ENCODE assay signal across 9 cellular contexts in genomic region chr12:98754095-98754494, GRCh38.
DNase-seq lines count a peak whose midpoint lies in the region; ATAC-seq and TF ChIP-seq lines count a peak whose summit lies in the region.
"Had no signal": no experiment of that assay in that cellular context is flagged by ENCODE, and none has a peak within 500 bp of the region (broad histone marks: within the 10 kb centered on the region; RNA-seq: fewer than 3 reads in every experiment).

No MANE protein-coding gene starts in this region.

- H2AFZ ChIP-seq in GM23338 = no peak overlapping the region

- DNase-seq in activated CD4-positive, CD25-positive, alpha-beta regulatory T cell (lab: John Stamatoyannopoulos, UW) = no peak
- DNase-seq in Kasumi-1 (lab: John Stamatoyannopoulos, UW) (peak; percentile 2 to 18), caudate nucleus (lab: John Stamatoyannopoulos, UW) (peak in 31 of 61 donors; percentile 14 to 83 (median 40)), superior temporal gyrus (ENCODE audit: extremely low spot score) (peak; percentile 81), GM23338 (ENCODE audit: low spot score) (no peak), SIG-M5 treated with dmso at 0.1 percent for 504 hours (lab: John Stamatoyannopoulos, UW; ENCODE audit: unreplicated experiment) (no peak)

- no peaks in the 10 kb centered on the region for H4K20me1 ChIP-seq in GM23338 (replicated peaks; ENCODE audit: insufficient read depth)
- H4K20me1 ChIP-seq: BLaER1 had no signal

- H3K4me3 ChIP-seq in GM23338 = no peak overlapping the region
- H3K4me3 ChIP-seq: BLaER1 had no signal

- peak overlapping the region; percentile 78 for H3K27ac ChIP-seq in caudate nucleus (ENCODE audit: low read depth, low read length)
- H3K27ac ChIP-seq in GM23338 (ENCODE audit: low read depth) = no peak overlapping the region
- H3K27ac ChIP-seq: BLaER1 had no signal

- no peaks in the 10 kb centered on the region for H3K4me1 ChIP-seq in GM23338 (ENCODE audit: insufficient read depth)
- H3K4me1 ChIP-seq: BLaER1 had no signal

- peaks cover 5% of the 10 kb centered on the region for H3K27me3 Mint-ChIP-seq in GM23338 (ENCODE audit: insufficient read depth, low read depth, poor library complexity)

- H3K4me1 Mint-ChIP-seq in GM23338 = peaks cover 10% of the 10 kb centered on the region

- H3K9me2 ChIP-seq in GM23338 (ENCODE audit: insufficient read depth) = no peaks in the 10 kb centered on the region

- no peaks in the 10 kb centered on the region for H3K9me3 Mint-ChIP-seq in GM23338

- H3K36me3 ChIP-seq in GM23338 (ENCODE audit: insufficient read depth) = no peaks in the 10 kb centered on the region

- H3K27ac Mint-ChIP-seq in GM23338 = no peak overlapping the region

- no peaks in the 10 kb centered on the region for H3K79me2 ChIP-seq in GM23338 (replicated peaks; ENCODE audit: insufficient read depth)

- peak; percentile 72 to 83 for ATAC-seq in activated CD4-positive, CD25-positive, alpha-beta regulatory T cell treated with anti-CD3 and anti-CD28 coated beads, Interleukin-2, amount 50 U/mL, for 24 hours
- peak; percentile 99 for ATAC-seq in GM21737 (IDR thresholded peaks at IDR 0.05; ENCODE audit: unreplicated experiment)
- ATAC-seq in GM23338 = no peak

- no peak overlapping the region for H3K4me2 ChIP-seq in GM23338
- H3K4me2 ChIP-seq: BLaER1 had no signal

- H3K27me3 ChIP-seq in GM23338 (ENCODE audit: insufficient read depth) = no peaks in the 10 kb centered on the region
- H3K27me3 ChIP-seq: BLaER1 had no signal

- H3F3A ChIP-seq in GM23338 (replicated peaks; ENCODE audit: low read depth) = no peaks in the 10 kb centered on the region

- H3K36me3 Mint-ChIP-seq in GM23338 (ENCODE audit: low read depth) = no peaks in the 10 kb centered on the region

- no peak overlapping the region for H3K4me3 Mint-ChIP-seq in GM23338

- TF ChIP-seq CTCF in GM23338 (conservative IDR thresholded peaks at IDR 0.05; ENCODE audit: low read depth in 2 of 2) = no peak

TF ChIP-seq in GM23338, 12 proteins besides CTCF, POLR2A, EP300 and RAD21:
- TF ChIP-seq POLR2AphosphoS5 (IDR thresholded peaks at IDR 0.05; ENCODE audit: low read depth) (no peak), EZH2 (IDR thresholded peaks at IDR 0.05; ENCODE audit: low read depth, unreplicated experiment) (no peak), ZNF114 (CRISPR knock-in tag; IDR thresholded peaks at IDR 0.05) (no peak)
- TF ChIP-seq, protein P1, sequence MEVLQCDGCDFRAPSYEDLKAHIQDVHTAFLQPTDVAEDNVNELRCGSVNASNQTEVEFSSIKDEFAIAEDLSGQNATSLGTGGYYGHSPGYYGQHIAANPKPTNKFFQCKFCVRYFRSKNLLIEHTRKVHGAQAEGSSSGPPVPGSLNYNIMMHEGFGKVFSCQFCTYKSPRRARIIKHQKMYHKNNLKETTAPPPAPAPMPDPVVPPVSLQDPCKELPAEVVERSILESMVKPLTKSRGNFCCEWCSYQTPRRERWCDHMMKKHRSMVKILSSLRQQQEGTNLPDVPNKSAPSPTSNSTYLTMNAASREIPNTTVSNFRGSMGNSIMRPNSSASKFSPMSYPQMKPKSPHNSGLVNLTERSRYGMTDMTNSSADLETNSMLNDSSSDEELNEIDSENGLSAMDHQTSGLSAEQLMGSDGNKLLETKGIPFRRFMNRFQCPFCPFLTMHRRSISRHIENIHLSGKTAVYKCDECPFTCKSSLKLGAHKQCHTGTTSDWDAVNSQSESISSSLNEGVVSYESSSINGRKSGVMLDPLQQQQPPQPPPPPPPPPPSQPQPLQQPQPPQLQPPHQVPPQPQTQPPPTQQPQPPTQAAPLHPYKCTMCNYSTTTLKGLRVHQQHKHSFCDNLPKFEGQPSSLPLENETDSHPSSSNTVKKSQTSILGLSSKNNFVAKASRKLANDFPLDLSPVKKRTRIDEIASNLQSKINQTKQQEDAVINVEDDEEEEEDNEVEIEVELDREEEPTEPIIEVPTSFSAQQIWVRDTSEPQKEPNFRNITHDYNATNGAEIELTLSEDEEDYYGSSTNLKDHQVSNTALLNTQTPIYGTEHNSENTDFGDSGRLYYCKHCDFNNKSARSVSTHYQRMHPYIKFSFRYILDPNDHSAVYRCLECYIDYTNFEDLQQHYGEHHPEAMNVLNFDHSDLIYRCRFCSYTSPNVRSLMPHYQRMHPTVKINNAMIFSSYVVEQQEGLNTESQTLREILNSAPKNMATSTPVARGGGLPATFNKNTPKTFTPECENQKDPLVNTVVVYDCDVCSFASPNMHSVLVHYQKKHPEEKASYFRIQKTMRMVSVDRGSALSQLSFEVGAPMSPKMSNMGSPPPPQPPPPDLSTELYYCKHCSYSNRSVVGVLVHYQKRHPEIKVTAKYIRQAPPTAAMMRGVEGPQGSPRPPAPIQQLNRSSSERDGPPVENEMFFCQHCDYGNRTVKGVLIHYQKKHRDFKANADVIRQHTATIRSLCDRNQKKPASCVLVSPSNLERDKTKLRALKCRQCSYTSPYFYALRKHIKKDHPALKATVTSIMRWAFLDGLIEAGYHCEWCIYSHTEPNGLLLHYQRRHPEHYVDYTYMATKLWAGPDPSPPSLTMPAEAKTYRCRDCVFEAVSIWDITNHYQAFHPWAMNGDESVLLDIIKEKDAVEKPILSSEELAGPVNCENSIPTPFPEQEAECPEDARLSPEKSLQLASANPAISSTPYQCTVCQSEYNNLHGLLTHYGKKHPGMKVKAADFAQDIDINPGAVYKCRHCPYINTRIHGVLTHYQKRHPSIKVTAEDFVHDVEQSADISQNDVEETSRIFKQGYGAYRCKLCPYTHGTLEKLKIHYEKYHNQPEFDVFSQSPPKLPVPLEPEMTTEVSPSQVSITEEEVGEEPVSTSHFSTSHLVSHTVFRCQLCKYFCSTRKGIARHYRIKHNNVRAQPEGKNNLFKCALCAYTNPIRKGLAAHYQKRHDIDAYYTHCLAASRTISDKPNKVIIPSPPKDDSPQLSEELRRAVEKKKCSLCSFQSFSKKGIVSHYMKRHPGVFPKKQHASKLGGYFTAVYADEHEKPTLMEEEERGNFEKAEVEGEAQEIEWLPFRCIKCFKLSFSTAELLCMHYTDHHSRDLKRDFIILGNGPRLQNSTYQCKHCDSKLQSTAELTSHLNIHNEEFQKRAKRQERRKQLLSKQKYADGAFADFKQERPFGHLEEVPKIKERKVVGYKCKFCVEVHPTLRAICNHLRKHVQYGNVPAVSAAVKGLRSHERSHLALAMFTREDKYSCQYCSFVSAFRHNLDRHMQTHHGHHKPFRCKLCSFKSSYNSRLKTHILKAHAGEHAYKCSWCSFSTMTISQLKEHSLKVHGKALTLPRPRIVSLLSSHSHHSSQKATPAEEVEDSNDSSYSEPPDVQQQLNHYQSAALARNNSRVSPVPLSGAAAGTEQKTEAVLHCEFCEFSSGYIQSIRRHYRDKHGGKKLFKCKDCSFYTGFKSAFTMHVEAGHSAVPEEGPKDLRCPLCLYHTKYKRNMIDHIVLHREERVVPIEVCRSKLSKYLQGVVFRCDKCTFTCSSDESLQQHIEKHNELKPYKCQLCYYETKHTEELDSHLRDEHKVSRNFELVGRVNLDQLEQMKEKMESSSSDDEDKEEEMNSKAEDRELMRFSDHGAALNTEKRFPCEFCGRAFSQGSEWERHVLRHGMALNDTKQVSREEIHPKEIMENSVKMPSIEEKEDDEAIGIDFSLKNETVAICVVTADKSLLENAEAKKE (CRISPR knock-in tag; IDR thresholded peaks at IDR 0.05) = no peak

Comparison
In these comparisons a context has a peak if more than half of its experiments do, and no peak if none do; other contexts are left out.
1. DNase-seq: peak in Kasumi-1 (2 of 2), caudate nucleus (31 of 61) and superior temporal gyrus (single experiment); none in activated CD4-positive, CD25-positive, alpha-beta regulatory T cell (0 of 4), GM23338 (single experiment) and SIG-M5 treated with dmso at 0.1 percent for 504 hours (single experiment).